7 cellular contexts compared by ENCODE assay signal in the genomic region with DNA sequence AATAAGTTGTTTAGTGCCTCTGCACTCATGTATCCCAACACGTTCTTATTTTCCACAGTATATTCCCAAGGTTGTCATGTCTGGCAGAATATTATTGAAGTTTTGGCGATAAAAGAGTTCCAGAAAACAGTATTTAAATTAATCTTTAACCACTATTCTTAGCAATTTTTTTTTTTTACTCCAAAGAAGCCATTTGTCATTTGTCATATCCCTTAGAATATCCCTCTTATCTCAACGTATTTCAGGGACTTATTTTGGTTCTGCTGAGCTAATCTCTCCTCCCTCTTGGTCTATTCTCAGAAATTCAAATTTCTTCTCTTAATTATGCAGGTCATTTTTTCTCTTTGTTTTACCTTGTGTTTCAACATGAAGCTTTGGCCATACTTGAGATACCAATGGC.
"Had no signal": no experiment of that assay in that cellular context is flagged by ENCODE, and none has a peak within 500 bp of the region (broad histone marks: within the 10 kb centered on the region; RNA-seq: fewer than 3 reads in every experiment).

No MANE protein-coding gene starts in this region.

- H3K4me2 ChIP-seq: KMS-11 had no signal

- H3K9ac ChIP-seq: GM23248, KMS-11 had no signal

- DNase-seq: GM23248, H7, HCEC 1CT, IMR-90, Karpas-422, KBM-7 had no signal

- H2AFZ ChIP-seq: GM23248 had no signal

- H3K27ac ChIP-seq: GM23248, KMS-11 had no signal

- H3K4me3 ChIP-seq: GM23248 had no signal
